2 cellular contexts compared by ENCODE assay signal in genomic region chr6:159806021-159806458, GRCh38.
TF ChIP-seq lines count a peak whose summit lies in the region.

No MANE protein-coding gene starts in this region.

TF ChIP-seq in K562, 482 proteins besides CTCF, POLR2A, EP300 and RAD21 (continues in another document):
- TF ChIP-seq ELF4 (CRISPR knock-in tag; IDR thresholded peaks at IDR 0.05) (no peak), ZKSCAN1 (IDR thresholded peaks at IDR 0.05; ENCODE audit: low read depth, low read length) (no peak), ZKSCAN8 (CRISPR knock-in tag; IDR thresholded peaks at IDR 0.05) (0 out of 2 replicates have a peak, but pooled peaks have one; percentile 40), SMARCB1 (IDR thresholded peaks at IDR 0.05; ENCODE audit: insufficient read length, low read depth) (no peak), TRIM24 (IDR thresholded peaks at IDR 0.05) (peak in 1 of 2 experiments; percentile 7; a peak in 2 of 4 replicates), JUND (IDR thresholded peaks at IDR 0.05; ENCODE audit: borderline replicate concordance, low read depth, low read length) (peak; percentile 39; the same call in 1 of the 2 replicates), JUND (tag; IDR thresholded peaks at IDR 0.05; ENCODE audit: borderline replicate concordance, low read depth, low read length) (no peak), DMBX1 (CRISPR knock-in tag; IDR thresholded peaks at IDR 0.05; ENCODE audit: borderline replicate concordance) (0 out of 2 replicates have a peak, but pooled peaks have one; percentile 1), ZNF583 (CRISPR knock-in tag; IDR thresholded peaks at IDR 0.05) (0 out of 2 replicates have a peak, but pooled peaks have one; percentile 6), CAMTA2 (CRISPR knock-in tag; conservative IDR thresholded peaks at IDR 0.05) (no peak), MTF1 (CRISPR knock-in tag; IDR thresholded peaks at IDR 0.05; ENCODE audit: borderline replicate concordance) (no peak), STAG1 (CRISPR knock-in tag; IDR thresholded peaks at IDR 0.05; ENCODE audit: borderline replicate concordance) (no peak)
- TF ChIP-seq, protein P1, sequence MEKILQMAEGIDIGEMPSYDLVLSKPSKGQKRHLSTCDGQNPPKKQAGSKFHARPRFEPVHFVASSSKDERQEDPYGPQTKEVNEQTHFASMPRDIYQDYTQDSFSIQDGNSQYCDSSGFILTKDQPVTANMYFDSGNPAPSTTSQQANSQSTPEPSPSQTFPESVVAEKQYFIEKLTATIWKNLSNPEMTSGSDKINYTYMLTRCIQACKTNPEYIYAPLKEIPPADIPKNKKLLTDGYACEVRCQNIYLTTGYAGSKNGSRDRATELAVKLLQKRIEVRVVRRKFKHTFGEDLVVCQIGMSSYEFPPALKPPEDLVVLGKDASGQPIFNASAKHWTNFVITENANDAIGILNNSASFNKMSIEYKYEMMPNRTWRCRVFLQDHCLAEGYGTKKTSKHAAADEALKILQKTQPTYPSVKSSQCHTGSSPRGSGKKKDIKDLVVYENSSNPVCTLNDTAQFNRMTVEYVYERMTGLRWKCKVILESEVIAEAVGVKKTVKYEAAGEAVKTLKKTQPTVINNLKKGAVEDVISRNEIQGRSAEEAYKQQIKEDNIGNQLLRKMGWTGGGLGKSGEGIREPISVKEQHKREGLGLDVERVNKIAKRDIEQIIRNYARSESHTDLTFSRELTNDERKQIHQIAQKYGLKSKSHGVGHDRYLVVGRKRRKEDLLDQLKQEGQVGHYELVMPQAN (IDR thresholded peaks at IDR 0.05; ENCODE audit: borderline replicate concordance): no peak
- TF ChIP-seq, protein P2, sequence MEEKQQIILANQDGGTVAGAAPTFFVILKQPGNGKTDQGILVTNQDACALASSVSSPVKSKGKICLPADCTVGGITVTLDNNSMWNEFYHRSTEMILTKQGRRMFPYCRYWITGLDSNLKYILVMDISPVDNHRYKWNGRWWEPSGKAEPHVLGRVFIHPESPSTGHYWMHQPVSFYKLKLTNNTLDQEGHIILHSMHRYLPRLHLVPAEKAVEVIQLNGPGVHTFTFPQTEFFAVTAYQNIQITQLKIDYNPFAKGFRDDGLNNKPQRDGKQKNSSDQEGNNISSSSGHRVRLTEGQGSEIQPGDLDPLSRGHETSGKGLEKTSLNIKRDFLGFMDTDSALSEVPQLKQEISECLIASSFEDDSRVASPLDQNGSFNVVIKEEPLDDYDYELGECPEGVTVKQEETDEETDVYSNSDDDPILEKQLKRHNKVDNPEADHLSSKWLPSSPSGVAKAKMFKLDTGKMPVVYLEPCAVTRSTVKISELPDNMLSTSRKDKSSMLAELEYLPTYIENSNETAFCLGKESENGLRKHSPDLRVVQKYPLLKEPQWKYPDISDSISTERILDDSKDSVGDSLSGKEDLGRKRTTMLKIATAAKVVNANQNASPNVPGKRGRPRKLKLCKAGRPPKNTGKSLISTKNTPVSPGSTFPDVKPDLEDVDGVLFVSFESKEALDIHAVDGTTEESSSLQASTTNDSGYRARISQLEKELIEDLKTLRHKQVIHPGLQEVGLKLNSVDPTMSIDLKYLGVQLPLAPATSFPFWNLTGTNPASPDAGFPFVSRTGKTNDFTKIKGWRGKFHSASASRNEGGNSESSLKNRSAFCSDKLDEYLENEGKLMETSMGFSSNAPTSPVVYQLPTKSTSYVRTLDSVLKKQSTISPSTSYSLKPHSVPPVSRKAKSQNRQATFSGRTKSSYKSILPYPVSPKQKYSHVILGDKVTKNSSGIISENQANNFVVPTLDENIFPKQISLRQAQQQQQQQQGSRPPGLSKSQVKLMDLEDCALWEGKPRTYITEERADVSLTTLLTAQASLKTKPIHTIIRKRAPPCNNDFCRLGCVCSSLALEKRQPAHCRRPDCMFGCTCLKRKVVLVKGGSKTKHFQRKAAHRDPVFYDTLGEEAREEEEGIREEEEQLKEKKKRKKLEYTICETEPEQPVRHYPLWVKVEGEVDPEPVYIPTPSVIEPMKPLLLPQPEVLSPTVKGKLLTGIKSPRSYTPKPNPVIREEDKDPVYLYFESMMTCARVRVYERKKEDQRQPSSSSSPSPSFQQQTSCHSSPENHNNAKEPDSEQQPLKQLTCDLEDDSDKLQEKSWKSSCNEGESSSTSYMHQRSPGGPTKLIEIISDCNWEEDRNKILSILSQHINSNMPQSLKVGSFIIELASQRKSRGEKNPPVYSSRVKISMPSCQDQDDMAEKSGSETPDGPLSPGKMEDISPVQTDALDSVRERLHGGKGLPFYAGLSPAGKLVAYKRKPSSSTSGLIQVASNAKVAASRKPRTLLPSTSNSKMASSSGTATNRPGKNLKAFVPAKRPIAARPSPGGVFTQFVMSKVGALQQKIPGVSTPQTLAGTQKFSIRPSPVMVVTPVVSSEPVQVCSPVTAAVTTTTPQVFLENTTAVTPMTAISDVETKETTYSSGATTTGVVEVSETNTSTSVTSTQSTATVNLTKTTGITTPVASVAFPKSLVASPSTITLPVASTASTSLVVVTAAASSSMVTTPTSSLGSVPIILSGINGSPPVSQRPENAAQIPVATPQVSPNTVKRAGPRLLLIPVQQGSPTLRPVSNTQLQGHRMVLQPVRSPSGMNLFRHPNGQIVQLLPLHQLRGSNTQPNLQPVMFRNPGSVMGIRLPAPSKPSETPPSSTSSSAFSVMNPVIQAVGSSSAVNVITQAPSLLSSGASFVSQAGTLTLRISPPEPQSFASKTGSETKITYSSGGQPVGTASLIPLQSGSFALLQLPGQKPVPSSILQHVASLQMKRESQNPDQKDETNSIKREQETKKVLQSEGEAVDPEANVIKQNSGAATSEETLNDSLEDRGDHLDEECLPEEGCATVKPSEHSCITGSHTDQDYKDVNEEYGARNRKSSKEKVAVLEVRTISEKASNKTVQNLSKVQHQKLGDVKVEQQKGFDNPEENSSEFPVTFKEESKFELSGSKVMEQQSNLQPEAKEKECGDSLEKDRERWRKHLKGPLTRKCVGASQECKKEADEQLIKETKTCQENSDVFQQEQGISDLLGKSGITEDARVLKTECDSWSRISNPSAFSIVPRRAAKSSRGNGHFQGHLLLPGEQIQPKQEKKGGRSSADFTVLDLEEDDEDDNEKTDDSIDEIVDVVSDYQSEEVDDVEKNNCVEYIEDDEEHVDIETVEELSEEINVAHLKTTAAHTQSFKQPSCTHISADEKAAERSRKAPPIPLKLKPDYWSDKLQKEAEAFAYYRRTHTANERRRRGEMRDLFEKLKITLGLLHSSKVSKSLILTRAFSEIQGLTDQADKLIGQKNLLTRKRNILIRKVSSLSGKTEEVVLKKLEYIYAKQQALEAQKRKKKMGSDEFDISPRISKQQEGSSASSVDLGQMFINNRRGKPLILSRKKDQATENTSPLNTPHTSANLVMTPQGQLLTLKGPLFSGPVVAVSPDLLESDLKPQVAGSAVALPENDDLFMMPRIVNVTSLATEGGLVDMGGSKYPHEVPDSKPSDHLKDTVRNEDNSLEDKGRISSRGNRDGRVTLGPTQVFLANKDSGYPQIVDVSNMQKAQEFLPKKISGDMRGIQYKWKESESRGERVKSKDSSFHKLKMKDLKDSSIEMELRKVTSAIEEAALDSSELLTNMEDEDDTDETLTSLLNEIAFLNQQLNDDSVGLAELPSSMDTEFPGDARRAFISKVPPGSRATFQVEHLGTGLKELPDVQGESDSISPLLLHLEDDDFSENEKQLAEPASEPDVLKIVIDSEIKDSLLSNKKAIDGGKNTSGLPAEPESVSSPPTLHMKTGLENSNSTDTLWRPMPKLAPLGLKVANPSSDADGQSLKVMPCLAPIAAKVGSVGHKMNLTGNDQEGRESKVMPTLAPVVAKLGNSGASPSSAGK (IDR thresholded peaks at IDR 0.05): peak; percentile 50; the same call in 1 of the 2 replicates

TF ChIP-seq in HepG2, 621 proteins besides CTCF, POLR2A, EP300 and RAD21 (continues in another document):
- TF ChIP-seq ZNF225 (CRISPR knock-in tag; IDR thresholded peaks at IDR 0.05) (no peak), RBM22 (optimal IDR thresholded peaks at IDR 0.05; ENCODE audit: low read length) (no peak), ZNF468 (CRISPR knock-in tag; IDR thresholded peaks at IDR 0.05) (no peak), BRCA1 (CRISPR knock-in tag; IDR thresholded peaks at IDR 0.05) (no peak), CREM (IDR thresholded peaks at IDR 0.05) (peak; percentile 36; the same call in 1 of the 2 replicates), CREM (CRISPR knock-in tag; IDR thresholded peaks at IDR 0.05) (no peak), DR1 (CRISPR knock-in tag; IDR thresholded peaks at IDR 0.05) (0 out of 2 replicates have a peak, but pooled peaks have one; percentile 26), ZNF264 (CRISPR knock-in tag; IDR thresholded peaks at IDR 0.05) (no peak), MED8 (CRISPR knock-in tag; IDR thresholded peaks at IDR 0.05; ENCODE audit: insufficient replicate concordance) (no peak), ZMAT3 (CRISPR knock-in tag; conservative IDR thresholded peaks at IDR 0.05) (no peak), PAF1 (CRISPR knock-in tag; IDR thresholded peaks at IDR 0.05) (no peak), ZNF644 (CRISPR knock-in tag; IDR thresholded peaks at IDR 0.05; ENCODE audit: low read depth) (peak; percentile 57), PHF5A (CRISPR knock-in tag; IDR thresholded peaks at IDR 0.05; ENCODE audit: low read depth, unreplicated experiment) (no peak), ZNF788 (CRISPR knock-in tag; IDR thresholded peaks at IDR 0.05; ENCODE audit: borderline replicate concordance) (no peak), MEIS1 (CRISPR knock-in tag; IDR thresholded peaks at IDR 0.05; ENCODE audit: borderline replicate concordance) (no peak), ZNF564 (CRISPR knock-in tag; IDR thresholded peaks at IDR 0.05) (no peak), ZBTB38 (CRISPR knock-in tag; IDR thresholded peaks at IDR 0.05) (no peak), ZBTB42 (CRISPR knock-in tag; IDR thresholded peaks at IDR 0.05) (no peak), KDM4B (CRISPR knock-in tag; IDR thresholded peaks at IDR 0.05) (no peak), SRSF9 (IDR thresholded peaks at IDR 0.05; ENCODE audit: borderline replicate concordance, insufficient read depth, low read depth, low read length, poor library complexity, severe bottlenecking) (no peak), EEA1 (CRISPR knock-in tag; IDR thresholded peaks at IDR 0.05; ENCODE audit: borderline replicate concordance) (no peak), REPIN1 (CRISPR knock-in tag; IDR thresholded peaks at IDR 0.05; ENCODE audit: borderline replicate concordance, low read depth) (0 out of 2 replicates have a peak, but pooled peaks have one; percentile 3), ZNF589 (CRISPR knock-in tag; conservative IDR thresholded peaks at IDR 0.05) (no peak), ZNF850 (CRISPR knock-in tag; conservative IDR thresholded peaks at IDR 0.05) (no peak), NR3C1 (CRISPR knock-in tag; IDR thresholded peaks at IDR 0.05) (no peak), ZNF552 (CRISPR knock-in tag; IDR thresholded peaks at IDR 0.05; ENCODE audit: borderline replicate concordance) (no peak), AGO2 (optimal IDR thresholded peaks at IDR 0.05; ENCODE audit: low read depth, low read length) (no peak), KLF6 (CRISPR knock-in tag; IDR thresholded peaks at IDR 0.05) (0 out of 2 replicates have a peak, but pooled peaks have one; percentile 19), GPBP1L1 (CRISPR knock-in tag; IDR thresholded peaks at IDR 0.05) (no peak), ZNF20 (CRISPR knock-in tag; IDR thresholded peaks at IDR 0.05) (no peak), GZF1 (CRISPR knock-in tag; IDR thresholded peaks at IDR 0.05) (no peak), SP5 (CRISPR knock-in tag; IDR thresholded peaks at IDR 0.05; ENCODE audit: borderline replicate concordance, low read depth) (no peak), EED (CRISPR knock-in tag; IDR thresholded peaks at IDR 0.05) (no peak), FOSL2 (CRISPR knock-in tag; IDR thresholded peaks at IDR 0.05) (peak; percentile 67), PRMT3 (CRISPR knock-in tag; IDR thresholded peaks at IDR 0.05; ENCODE audit: borderline replicate concordance, low read depth) (no peak), NRL (CRISPR knock-in tag; IDR thresholded peaks at IDR 0.05; ENCODE audit: borderline replicate concordance) (no peak), ZEB1 (IDR thresholded peaks at IDR 0.05; ENCODE audit: insufficient replicate concordance, low read depth) (no peak), SP4 (CRISPR knock-in tag; IDR thresholded peaks at IDR 0.05) (no peak), ZSCAN25 (CRISPR knock-in tag; IDR thresholded peaks at IDR 0.05) (no peak)
- TF ChIP-seq, protein P3, sequence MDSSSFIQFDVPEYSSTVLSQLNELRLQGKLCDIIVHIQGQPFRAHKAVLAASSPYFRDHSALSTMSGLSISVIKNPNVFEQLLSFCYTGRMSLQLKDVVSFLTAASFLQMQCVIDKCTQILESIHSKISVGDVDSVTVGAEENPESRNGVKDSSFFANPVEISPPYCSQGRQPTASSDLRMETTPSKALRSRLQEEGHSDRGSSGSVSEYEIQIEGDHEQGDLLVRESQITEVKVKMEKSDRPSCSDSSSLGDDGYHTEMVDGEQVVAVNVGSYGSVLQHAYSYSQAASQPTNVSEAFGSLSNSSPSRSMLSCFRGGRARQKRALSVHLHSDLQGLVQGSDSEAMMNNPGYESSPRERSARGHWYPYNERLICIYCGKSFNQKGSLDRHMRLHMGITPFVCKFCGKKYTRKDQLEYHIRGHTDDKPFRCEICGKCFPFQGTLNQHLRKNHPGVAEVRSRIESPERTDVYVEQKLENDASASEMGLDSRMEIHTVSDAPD (CRISPR knock-in tag; IDR thresholded peaks at IDR 0.05): no peak
- TF ChIP-seq, protein P4, sequence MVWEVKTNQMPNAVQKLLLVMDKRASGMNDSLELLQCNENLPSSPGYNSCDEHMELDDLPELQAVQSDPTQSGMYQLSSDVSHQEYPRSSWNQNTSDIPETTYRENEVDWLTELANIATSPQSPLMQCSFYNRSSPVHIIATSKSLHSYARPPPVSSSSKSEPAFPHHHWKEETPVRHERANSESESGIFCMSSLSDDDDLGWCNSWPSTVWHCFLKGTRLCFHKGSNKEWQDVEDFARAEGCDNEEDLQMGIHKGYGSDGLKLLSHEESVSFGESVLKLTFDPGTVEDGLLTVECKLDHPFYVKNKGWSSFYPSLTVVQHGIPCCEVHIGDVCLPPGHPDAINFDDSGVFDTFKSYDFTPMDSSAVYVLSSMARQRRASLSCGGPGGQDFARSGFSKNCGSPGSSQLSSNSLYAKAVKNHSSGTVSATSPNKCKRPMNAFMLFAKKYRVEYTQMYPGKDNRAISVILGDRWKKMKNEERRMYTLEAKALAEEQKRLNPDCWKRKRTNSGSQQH (CRISPR knock-in tag; IDR thresholded peaks at IDR 0.05; ENCODE audit: low read depth): no peak
- TF ChIP-seq, protein P5, sequence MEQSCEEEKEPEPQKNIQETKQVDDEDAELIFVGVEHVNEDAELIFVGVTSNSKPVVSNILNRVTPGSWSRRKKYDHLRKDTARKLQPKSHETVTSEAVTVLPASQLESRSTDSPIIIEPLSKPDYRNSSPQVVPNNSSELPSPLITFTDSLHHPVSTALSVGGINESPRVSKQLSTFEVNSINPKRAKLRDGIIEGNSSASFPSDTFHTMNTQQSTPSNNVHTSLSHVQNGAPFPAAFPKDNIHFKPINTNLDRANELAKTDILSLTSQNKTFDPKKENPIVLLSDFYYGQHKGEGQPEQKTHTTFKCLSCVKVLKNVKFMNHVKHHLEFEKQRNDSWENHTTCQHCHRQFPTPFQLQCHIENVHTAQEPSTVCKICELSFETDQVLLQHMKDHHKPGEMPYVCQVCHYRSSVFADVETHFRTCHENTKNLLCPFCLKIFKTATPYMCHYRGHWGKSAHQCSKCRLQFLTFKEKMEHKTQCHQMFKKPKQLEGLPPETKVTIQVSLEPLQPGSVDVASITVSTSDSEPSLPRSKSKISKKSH (CRISPR knock-in tag; IDR thresholded peaks at IDR 0.05; ENCODE audit: borderline replicate concordance): no peak
